1 cellular context compared by ENCODE assay signal in the genomic region with DNA sequence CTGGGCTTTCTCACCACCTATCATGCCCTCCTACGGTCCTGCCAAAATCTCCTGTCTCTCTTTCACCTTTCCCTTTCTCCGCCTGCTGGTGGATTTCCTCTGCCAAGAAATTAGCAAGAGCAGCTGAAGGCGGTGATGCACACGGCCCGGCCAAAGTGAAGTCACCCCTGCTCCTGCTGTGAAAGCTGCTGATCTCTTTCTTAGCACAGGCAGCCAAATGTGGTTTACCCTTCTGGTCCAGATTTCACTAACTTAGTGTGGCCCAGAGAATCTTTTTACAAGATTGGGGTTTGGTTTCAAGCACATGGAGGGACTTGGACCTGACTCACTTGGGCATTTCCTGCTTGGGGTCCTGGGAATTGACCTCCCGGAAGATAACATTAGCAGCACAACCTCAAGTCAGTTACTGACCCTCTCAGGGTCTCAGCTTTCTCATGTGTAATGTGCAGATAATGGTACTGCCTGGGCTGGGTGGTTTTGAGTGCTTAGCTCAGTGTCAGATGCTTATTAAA.
TF ChIP-seq lines count a peak whose summit lies in the region.

No MANE protein-coding gene starts in this region.

TF ChIP-seq in K562, 482 proteins besides CTCF, POLR2A, EP300 and RAD21 (continued from another document and continues in another):
- TF ChIP-seq, protein P1, sequence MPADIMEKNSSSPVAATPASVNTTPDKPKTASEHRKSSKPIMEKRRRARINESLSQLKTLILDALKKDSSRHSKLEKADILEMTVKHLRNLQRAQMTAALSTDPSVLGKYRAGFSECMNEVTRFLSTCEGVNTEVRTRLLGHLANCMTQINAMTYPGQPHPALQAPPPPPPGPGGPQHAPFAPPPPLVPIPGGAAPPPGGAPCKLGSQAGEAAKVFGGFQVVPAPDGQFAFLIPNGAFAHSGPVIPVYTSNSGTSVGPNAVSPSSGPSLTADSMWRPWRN (IDR thresholded peaks at IDR 0.05; ENCODE audit: low read depth): 0 out of 2 replicates have a peak, but pooled peaks have one; percentile 20
- TF ChIP-seq NFE2 (IDR thresholded peaks at IDR 0.05; ENCODE audit: low read depth): peak; percentile 38; the same call in 1 of the 2 replicates
- TF ChIP-seq ZNF699 (CRISPR knock-in tag; IDR thresholded peaks at IDR 0.05; ENCODE audit: insufficient replicate concordance): no peak
- TF ChIP-seq, protein P2, sequence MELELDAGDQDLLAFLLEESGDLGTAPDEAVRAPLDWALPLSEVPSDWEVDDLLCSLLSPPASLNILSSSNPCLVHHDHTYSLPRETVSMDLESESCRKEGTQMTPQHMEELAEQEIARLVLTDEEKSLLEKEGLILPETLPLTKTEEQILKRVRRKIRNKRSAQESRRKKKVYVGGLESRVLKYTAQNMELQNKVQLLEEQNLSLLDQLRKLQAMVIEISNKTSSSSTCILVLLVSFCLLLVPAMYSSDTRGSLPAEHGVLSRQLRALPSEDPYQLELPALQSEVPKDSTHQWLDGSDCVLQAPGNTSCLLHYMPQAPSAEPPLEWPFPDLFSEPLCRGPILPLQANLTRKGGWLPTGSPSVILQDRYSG (tag; conservative IDR thresholded peaks at IDR 0.05; ENCODE audit: low read depth): 0 out of 2 replicates have a peak, but pooled peaks have one; percentile 54
- TF ChIP-seq, protein P3, sequence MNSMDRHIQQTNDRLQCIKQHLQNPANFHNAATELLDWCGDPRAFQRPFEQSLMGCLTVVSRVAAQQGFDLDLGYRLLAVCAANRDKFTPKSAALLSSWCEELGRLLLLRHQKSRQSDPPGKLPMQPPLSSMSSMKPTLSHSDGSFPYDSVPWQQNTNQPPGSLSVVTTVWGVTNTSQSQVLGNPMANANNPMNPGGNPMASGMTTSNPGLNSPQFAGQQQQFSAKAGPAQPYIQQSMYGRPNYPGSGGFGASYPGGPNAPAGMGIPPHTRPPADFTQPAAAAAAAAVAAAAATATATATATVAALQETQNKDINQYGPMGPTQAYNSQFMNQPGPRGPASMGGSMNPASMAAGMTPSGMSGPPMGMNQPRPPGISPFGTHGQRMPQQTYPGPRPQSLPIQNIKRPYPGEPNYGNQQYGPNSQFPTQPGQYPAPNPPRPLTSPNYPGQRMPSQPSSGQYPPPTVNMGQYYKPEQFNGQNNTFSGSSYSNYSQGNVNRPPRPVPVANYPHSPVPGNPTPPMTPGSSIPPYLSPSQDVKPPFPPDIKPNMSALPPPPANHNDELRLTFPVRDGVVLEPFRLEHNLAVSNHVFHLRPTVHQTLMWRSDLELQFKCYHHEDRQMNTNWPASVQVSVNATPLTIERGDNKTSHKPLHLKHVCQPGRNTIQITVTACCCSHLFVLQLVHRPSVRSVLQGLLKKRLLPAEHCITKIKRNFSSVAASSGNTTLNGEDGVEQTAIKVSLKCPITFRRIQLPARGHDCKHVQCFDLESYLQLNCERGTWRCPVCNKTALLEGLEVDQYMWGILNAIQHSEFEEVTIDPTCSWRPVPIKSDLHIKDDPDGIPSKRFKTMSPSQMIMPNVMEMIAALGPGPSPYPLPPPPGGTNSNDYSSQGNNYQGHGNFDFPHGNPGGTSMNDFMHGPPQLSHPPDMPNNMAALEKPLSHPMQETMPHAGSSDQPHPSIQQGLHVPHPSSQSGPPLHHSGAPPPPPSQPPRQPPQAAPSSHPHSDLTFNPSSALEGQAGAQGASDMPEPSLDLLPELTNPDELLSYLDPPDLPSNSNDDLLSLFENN (IDR thresholded peaks at IDR 0.05; ENCODE audit: low read depth in 2 of 2, low read length in 2 of 2): peak in 1 of 2 experiments; percentile 77; a peak in 2 of 4 replicates
- peak; percentile 84; the same call in 1 of the 2 replicates for TF ChIP-seq SMAD4 (CRISPR knock-in tag; conservative IDR thresholded peaks at IDR 0.05)
- peak; percentile 64; the same call in 1 of the 2 replicates for TF ChIP-seq GATAD2B (IDR thresholded peaks at IDR 0.05; ENCODE audit: borderline replicate concordance)
- TF ChIP-seq KLF16 (IDR thresholded peaks at IDR 0.05): peak; percentile 89
- TF ChIP-seq, protein P4, sequence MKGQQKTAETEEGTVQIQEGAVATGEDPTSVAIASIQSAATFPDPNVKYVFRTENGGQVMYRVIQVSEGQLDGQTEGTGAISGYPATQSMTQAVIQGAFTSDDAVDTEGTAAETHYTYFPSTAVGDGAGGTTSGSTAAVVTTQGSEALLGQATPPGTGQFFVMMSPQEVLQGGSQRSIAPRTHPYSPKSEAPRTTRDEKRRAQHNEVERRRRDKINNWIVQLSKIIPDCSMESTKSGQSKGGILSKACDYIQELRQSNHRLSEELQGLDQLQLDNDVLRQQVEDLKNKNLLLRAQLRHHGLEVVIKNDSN (CRISPR knock-in tag; IDR thresholded peaks at IDR 0.05): no peak
- TF ChIP-seq SRF (CRISPR knock-in tag; IDR thresholded peaks at IDR 0.05): 0 out of 4 replicates have a peak, but pooled peaks of 1 of the 2 experiments have one; percentile 34
- TF ChIP-seq BRCA1 (IDR thresholded peaks at IDR 0.05): no peak
- no peak for TF ChIP-seq BRCA1 (CRISPR knock-in tag; IDR thresholded peaks at IDR 0.05)
- peak; percentile 77; the same call in 1 of the 2 replicates for TF ChIP-seq SMARCE1 (IDR thresholded peaks at IDR 0.05)
- TF ChIP-seq, protein P5, sequence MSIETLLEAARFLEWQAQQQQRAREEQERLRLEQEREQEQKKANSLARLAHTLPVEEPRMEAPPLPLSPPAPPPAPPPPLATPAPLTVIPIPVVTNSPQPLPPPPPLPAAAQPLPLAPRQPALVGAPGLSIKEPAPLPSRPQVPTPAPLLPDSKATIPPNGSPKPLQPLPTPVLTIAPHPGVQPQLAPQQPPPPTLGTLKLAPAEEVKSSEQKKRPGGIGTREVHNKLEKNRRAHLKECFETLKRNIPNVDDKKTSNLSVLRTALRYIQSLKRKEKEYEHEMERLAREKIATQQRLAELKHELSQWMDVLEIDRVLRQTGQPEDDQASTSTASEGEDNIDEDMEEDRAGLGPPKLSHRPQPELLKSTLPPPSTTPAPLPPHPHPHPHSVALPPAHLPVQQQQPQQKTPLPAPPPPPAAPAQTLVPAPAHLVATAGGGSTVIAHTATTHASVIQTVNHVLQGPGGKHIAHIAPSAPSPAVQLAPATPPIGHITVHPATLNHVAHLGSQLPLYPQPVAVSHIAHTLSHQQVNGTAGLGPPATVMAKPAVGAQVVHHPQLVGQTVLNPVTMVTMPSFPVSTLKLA (conservative IDR thresholded peaks at IDR 0.05): peak; percentile 59 to 83; a peak in 3 of 4 replicates
- TF ChIP-seq NR2C2 (CRISPR knock-in tag; IDR thresholded peaks at IDR 0.05): no peak
- peak; percentile 78 for TF ChIP-seq NR2C2 (tag; IDR thresholded peaks at IDR 0.05)
- TF ChIP-seq DACH1 (IDR thresholded peaks at IDR 0.05; ENCODE audit: partially characterized antibody): peak; percentile 75
- peak; percentile 3; the same call in 1 of the 2 replicates for TF ChIP-seq MEF2A (IDR thresholded peaks at IDR 0.05; ENCODE audit: control insufficient read depth, low read depth, low read length)
- TF ChIP-seq RNF2 (IDR thresholded peaks at IDR 0.05): peak; percentile 81
- no peak for TF ChIP-seq BRD9 (IDR thresholded peaks at IDR 0.05; ENCODE audit: low read depth, partially characterized antibody)
- TF ChIP-seq ZNF584 (CRISPR knock-in tag; IDR thresholded peaks at IDR 0.05; ENCODE audit: low read depth): peak; percentile 59; the same call in 1 of the 2 replicates
- peak; percentile 94 for TF ChIP-seq CBFA2T2 (conservative IDR thresholded peaks at IDR 0.05)
- peak; percentile 85 to 90 for TF ChIP-seq RCOR1 (IDR thresholded peaks at IDR 0.05; ENCODE audit: borderline replicate concordance in 1 of 2, low read depth in 2 of 2, low read length in 2 of 2)
- TF ChIP-seq PHF21A (IDR thresholded peaks at IDR 0.05; ENCODE audit: borderline replicate concordance, low read depth): peak; percentile 94
- peak; percentile 83; the same call in 1 of the 2 replicates for TF ChIP-seq NCOA1 (IDR thresholded peaks at IDR 0.05; ENCODE audit: low read depth)
- TF ChIP-seq STAT5A (IDR thresholded peaks at IDR 0.05; ENCODE audit: borderline replicate concordance, low read length): peak; percentile 84
- TF ChIP-seq, protein P6, sequence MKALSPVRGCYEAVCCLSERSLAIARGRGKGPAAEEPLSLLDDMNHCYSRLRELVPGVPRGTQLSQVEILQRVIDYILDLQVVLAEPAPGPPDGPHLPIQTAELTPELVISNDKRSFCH (CRISPR knock-in tag; IDR thresholded peaks at IDR 0.05): no peak
- TF ChIP-seq, protein P6 (tag; IDR thresholded peaks at IDR 0.05): peak; percentile 82; the same call in 1 of the 2 replicates
- TF ChIP-seq ZNF75A (CRISPR knock-in tag; IDR thresholded peaks at IDR 0.05): no peak
- TF ChIP-seq BCL6 (CRISPR knock-in tag; IDR thresholded peaks at IDR 0.05): no peak
- peak; percentile 63; the same call in 1 of the 2 replicates for TF ChIP-seq GATAD2A (IDR thresholded peaks at IDR 0.05)
- TF ChIP-seq, protein P7, sequence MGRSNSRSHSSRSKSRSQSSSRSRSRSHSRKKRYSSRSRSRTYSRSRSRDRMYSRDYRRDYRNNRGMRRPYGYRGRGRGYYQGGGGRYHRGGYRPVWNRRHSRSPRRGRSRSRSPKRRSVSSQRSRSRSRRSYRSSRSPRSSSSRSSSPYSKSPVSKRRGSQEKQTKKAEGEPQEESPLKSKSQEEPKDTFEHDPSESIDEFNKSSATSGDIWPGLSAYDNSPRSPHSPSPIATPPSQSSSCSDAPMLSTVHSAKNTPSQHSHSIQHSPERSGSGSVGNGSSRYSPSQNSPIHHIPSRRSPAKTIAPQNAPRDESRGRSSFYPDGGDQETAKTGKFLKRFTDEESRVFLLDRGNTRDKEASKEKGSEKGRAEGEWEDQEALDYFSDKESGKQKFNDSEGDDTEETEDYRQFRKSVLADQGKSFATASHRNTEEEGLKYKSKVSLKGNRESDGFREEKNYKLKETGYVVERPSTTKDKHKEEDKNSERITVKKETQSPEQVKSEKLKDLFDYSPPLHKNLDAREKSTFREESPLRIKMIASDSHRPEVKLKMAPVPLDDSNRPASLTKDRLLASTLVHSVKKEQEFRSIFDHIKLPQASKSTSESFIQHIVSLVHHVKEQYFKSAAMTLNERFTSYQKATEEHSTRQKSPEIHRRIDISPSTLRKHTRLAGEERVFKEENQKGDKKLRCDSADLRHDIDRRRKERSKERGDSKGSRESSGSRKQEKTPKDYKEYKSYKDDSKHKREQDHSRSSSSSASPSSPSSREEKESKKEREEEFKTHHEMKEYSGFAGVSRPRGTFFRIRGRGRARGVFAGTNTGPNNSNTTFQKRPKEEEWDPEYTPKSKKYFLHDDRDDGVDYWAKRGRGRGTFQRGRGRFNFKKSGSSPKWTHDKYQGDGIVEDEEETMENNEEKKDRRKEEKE (IDR thresholded peaks at IDR 0.05; ENCODE audit: borderline replicate concordance in 1 of 2, control insufficient read depth in 1 of 2, low read depth in 2 of 2, low read length in 1 of 2): peak in 1 of 2 experiments; percentile 54; a peak in 1 of 4 replicates
- TF ChIP-seq ILF3 (IDR thresholded peaks at IDR 0.05; ENCODE audit: borderline replicate concordance): no peak
- peak; percentile 51; the same call in 1 of the 2 replicates for TF ChIP-seq CREM (IDR thresholded peaks at IDR 0.05; ENCODE audit: low read depth)
- TF ChIP-seq RUNX1 (IDR thresholded peaks at IDR 0.05; ENCODE audit: low read depth): peak; percentile 83
- peak; percentile 69; the same call in 1 of the 2 replicates for TF ChIP-seq NR2C1 (IDR thresholded peaks at IDR 0.05)
- peak; percentile 74 for TF ChIP-seq NR2C1 (tag; IDR thresholded peaks at IDR 0.05)
- peak; percentile 44; the same call in 1 of the 2 replicates for TF ChIP-seq CC2D1A (IDR thresholded peaks at IDR 0.05)
- TF ChIP-seq, protein P8, sequence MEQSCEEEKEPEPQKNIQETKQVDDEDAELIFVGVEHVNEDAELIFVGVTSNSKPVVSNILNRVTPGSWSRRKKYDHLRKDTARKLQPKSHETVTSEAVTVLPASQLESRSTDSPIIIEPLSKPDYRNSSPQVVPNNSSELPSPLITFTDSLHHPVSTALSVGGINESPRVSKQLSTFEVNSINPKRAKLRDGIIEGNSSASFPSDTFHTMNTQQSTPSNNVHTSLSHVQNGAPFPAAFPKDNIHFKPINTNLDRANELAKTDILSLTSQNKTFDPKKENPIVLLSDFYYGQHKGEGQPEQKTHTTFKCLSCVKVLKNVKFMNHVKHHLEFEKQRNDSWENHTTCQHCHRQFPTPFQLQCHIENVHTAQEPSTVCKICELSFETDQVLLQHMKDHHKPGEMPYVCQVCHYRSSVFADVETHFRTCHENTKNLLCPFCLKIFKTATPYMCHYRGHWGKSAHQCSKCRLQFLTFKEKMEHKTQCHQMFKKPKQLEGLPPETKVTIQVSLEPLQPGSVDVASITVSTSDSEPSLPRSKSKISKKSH (CRISPR knock-in tag; IDR thresholded peaks at IDR 0.05): no peak
- TF ChIP-seq, protein P9, sequence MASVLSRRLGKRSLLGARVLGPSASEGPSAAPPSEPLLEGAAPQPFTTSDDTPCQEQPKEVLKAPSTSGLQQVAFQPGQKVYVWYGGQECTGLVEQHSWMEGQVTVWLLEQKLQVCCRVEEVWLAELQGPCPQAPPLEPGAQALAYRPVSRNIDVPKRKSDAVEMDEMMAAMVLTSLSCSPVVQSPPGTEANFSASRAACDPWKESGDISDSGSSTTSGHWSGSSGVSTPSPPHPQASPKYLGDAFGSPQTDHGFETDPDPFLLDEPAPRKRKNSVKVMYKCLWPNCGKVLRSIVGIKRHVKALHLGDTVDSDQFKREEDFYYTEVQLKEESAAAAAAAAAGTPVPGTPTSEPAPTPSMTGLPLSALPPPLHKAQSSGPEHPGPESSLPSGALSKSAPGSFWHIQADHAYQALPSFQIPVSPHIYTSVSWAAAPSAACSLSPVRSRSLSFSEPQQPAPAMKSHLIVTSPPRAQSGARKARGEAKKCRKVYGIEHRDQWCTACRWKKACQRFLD (CRISPR knock-in tag; IDR thresholded peaks at IDR 0.05): peak; percentile 72; the same call in 1 of the 2 replicates
- TF ChIP-seq ZNF175 (CRISPR knock-in tag; IDR thresholded peaks at IDR 0.05; ENCODE audit: low read depth): peak; percentile 79
